ENCODE assay signal across 8 cellular contexts in the genomic region with DNA sequence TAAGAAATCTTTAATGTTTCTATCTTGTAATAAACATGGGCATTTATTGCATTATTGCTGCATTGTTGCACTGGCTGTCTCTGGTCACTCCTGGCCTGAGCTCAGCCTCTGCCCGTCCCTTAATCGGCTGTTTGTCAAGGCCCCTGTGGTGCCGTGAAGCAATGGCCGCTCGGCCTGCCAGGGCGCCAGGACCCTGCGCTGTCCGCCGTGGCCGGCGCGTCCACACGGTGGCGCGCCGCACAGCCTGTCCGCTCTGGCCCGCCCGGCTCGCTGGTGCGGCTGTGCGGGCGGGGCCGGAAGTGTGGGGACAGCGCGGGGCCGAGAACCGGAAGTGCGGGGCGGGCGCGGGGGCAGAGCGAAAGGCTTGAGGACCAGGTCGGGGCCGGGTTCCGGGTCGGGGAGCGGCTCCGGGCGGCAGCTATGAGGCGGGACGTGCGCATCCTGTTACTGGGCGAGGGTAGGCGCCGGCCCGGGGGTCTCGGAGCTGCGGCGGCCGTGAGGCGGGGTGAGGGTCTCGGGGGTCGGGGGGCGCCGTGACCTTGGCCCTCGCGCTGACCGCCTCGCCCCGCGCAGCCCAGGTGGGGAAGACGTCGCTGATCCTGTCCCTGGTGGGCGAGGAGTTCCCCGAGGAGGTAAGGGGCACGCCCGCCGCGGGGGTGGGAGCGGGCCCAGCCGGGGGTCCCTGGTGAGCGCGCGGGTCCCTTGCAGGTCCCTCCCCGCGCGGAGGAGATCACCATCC. TPM values are rescaled to one million over a fixed set of nuclear protein-coding genes. Genes with fewer than 3 reads are reported as not detected.
DNase-seq lines count a peak whose midpoint lies in the region; ATAC-seq and FAIRE-seq lines count a peak whose summit lies in the region.

TSS of gene RHOT2 (plus strand) at position 353 of the 739 bp plus-strand sequence. CDS start at position 421, 68 bp downstream.

- peak; percentile 79 for ATAC-seq in GM19467 (IDR thresholded peaks at IDR 0.05; ENCODE audit: unreplicated experiment)
- peak; percentile 96 for ATAC-seq in memory B cell (ENCODE audit: low read depth)

- no peaks in the 10 kb centered on the region for H3K9me3 Mint-ChIP-seq in CD4-positive, alpha-beta memory T cell
- H3K9me3 Mint-ChIP-seq in memory B cell, result no peaks in the 10 kb centered on the region

- DNase-seq in CD4-positive, alpha-beta memory T cell, result peak; percentile 88 to 93 (median 91)
- DNase-seq in HTR-8/SVneo (ENCODE audit: insufficient read length, low spot score) (peak; percentile 84), NOMO-1 treated with DMSO at 0.1 percent for 48 hours (lab: John Stamatoyannopoulos, UW; ENCODE audit: unreplicated experiment) (peak; percentile 93), memory B cell (ENCODE audit: low spot score in 2 of 2) (peak; percentile 89 to 95)
- DNase-seq in effector memory CD4-positive, alpha-beta T cell, result peak; percentile 82 to 86 (median 85)
- DNase-seq in stimulated activated CD8-positive, alpha-beta memory T cell treated with anti-CD3 and anti-CD28 coated beads, Interleukin-12 subunit alpha, Interleukin-12 subunit beta, amount 100 ng/mL, for 1 hour (ENCODE audit: low read depth), result peak; percentile 83

- CTCF ChIA-PET in CD4-positive, alpha-beta memory T cell (lab: Charles Lee; ENCODE audit: partially characterized antibody), result interaction anchor here (0.7 to 1.4 kb wide), 8 partner anchors 8 to 65 kb away, joined by 3 to 6 read pairs (median 3); partner anchors contain the start of gene WDR90
- CTCF ChIA-PET in activated CD8-positive, alpha-beta memory T cell treated with anti-CD3 and anti-CD28 coated beads for 36 hours (lab: Charles Lee), result interaction anchor here (0.7 to 2.7 kb wide), 12 partner anchors 9 to 121 kb away, joined by 3 to 25 read pairs (median 3); partner anchors contain the start of genes CCDC78, CHTF18, RPUSD1 and STUB1

- H3K4me1 ChIP-seq in CD4-positive, alpha-beta memory T cell (ENCODE audit: insufficient read depth, low read length), result peaks cover 23% of the 10 kb centered on the region
- peaks cover 19% of the 10 kb centered on the region for H3K4me1 ChIP-seq in effector memory CD4-positive, alpha-beta T cell (ENCODE audit: control insufficient read depth, insufficient read depth, low read length, poor library complexity, severe bottlenecking)

- peaks cover 0 to 11% of the 10 kb centered on the region in 2 donors for H3K36me3 Mint-ChIP-seq in CD4-positive, alpha-beta memory T cell
- peaks cover 7% of the 10 kb centered on the region for H3K36me3 Mint-ChIP-seq in memory B cell

- H3K36me3 ChIP-seq in CD4-positive, alpha-beta memory T cell (ENCODE audit: insufficient read depth, low read length), result peaks cover 25% of the 10 kb centered on the region
- H3K36me3 ChIP-seq in effector memory CD4-positive, alpha-beta T cell (ENCODE audit: control insufficient read depth, insufficient read depth, low read length), result peaks cover 39% of the 10 kb centered on the region

- intact Hi-C loops in CD4-positive, alpha-beta memory T cell (cut with micrococcal nuclease), result loop anchor here (1.0 to 2.0 kb wide), 5 partner anchors 11 to 276 kb away; partner anchors contain the start of genes JMJD8, METTL26 and WDR90

- peak within 1 kb of the TSS; percentile 69 for H3K27ac ChIP-seq in CD4-positive, alpha-beta memory T cell (ENCODE audit: low read depth, low read length)
- peak within 1 kb of the TSS; percentile 78 for H3K27ac ChIP-seq in effector memory CD4-positive, alpha-beta T cell (ENCODE audit: insufficient read depth, low read length, poor library complexity, severe bottlenecking)

- FAIRE-seq in HTR-8/SVneo (lab: Jason Lieb, UNC), result peak; percentile 99

- H3K4me3 Mint-ChIP-seq in CD4-positive, alpha-beta memory T cell, result peak within 1 kb of the TSS; percentile 77 to 86 (median 80)
- peak within 1 kb of the TSS; percentile 81 for H3K4me3 Mint-ChIP-seq in memory B cell

- no peaks in the 10 kb centered on the region for H3K27me3 Mint-ChIP-seq in CD4-positive, alpha-beta memory T cell
- H3K27me3 Mint-ChIP-seq in memory B cell, result no peaks in the 10 kb centered on the region

- no peaks in the 10 kb centered on the region for H3K9me3 ChIP-seq in CD4-positive, alpha-beta memory T cell (ENCODE audit: control insufficient read depth in 1 of 2, low read length in 2 of 2)
- H3K9me3 ChIP-seq in effector memory CD4-positive, alpha-beta T cell (ENCODE audit: control insufficient read depth, low read length), result no peaks in the 10 kb centered on the region

- peaks cover 3 to 21% (median 5%) of the 10 kb centered on the region in 4 donors for H3K4me1 Mint-ChIP-seq in CD4-positive, alpha-beta memory T cell
- H3K4me1 Mint-ChIP-seq in memory B cell, result peaks cover 3% of the 10 kb centered on the region

- H3K27ac Mint-ChIP-seq in CD4-positive, alpha-beta memory T cell, result peak within 1 kb of the TSS; percentile 38 to 94 (median 86)
- peak within 1 kb of the TSS; percentile 68 for H3K27ac Mint-ChIP-seq in memory B cell

- H3K4me3 ChIP-seq in CD4-positive, alpha-beta memory T cell (ENCODE audit: low read length in 2 of 2), result peak within 1 kb of the TSS; percentile 42 to 73
- H3K4me3 ChIP-seq in effector memory CD4-positive, alpha-beta T cell (ENCODE audit: insufficient read depth, low read depth, low read length, poor library complexity, severe bottlenecking), result peak within 1 kb of the TSS; percentile 80

- no peaks in the 10 kb centered on the region for H3K27me3 ChIP-seq in CD4-positive, alpha-beta memory T cell (ENCODE audit: insufficient read depth, low read length)
- H3K27me3 ChIP-seq in effector memory CD4-positive, alpha-beta T cell (replicated peaks; ENCODE audit: control insufficient read depth, insufficient read depth, low read length, poor library complexity, severe bottlenecking), result no peaks in the 10 kb centered on the region

- POLR2A ChIA-PET in CD4-positive, alpha-beta memory T cell (lab: Charles Lee; ENCODE audit: partially characterized antibody), result interaction anchor here (0.6 to 5.6 kb wide), 11 partner anchors 8 to 139 kb away, joined by 3 to 89 read pairs (median 6); partner anchors contain the start of genes ANTKMT, JMJD8, MCRIP2 and METTL26
- POLR2A ChIA-PET in activated CD8-positive, alpha-beta memory T cell treated with anti-CD3 and anti-CD28 coated beads for 36 hours (lab: Charles Lee), result interaction anchor here (0.6 to 1.8 kb wide), 6 partner anchors 9 to 1298 kb away, joined by 3 to 5 read pairs (median 3); partner anchors contain the start of gene WDR90

RNA-seq across cellular contexts. Expression of gene RHOT2, which starts in this region (rescaled TPM):
- total RNA-seq in CD4-positive, alpha-beta memory T cell, result 100 to 1,000 TPM; 254 to 263 TPM
- polyA plus RNA-seq in CD4-positive, alpha-beta memory T cell, result 10 to 100 TPM; 46.6 to 54.3 TPM
- 100 to 1,000 TPM; 136 to 147 TPM for total RNA-seq in activated CD8-positive, alpha-beta memory T cell treated with anti-CD3 and anti-CD28 coated beads for 36 hours

Comparison
In these comparisons a context has a peak if more than half of its experiments do, and no peak if none do; other contexts are left out.
1. Peak in every context shown above with its lines: DNase-seq, ATAC-seq, H3K4me3 ChIP-seq and H3K27ac ChIP-seq.